In genomic region chr2:222318712-222319575, GRCh38 we compare ENCODE assay signal across 8 cellular contexts. TPM values are rescaled to one million over a fixed set of nuclear protein-coding genes. Genes with fewer than 3 reads are reported as not detected.
DNase-seq lines count a peak whose midpoint lies in the region; ATAC-seq and TF ChIP-seq lines count a peak whose summit lies in the region.

No MANE protein-coding gene starts in this region.

- H3K27ac ChIP-seq in 22Rv1: no peak overlapping the region

- ATAC-seq in HG02623 (IDR thresholded peaks at IDR 0.05; ENCODE audit: unreplicated experiment) (peak; percentile 39), Right ventricle myocardium inferior (peak; percentile 43)

- H3K9me3 Mint-ChIP-seq in progenitor cell of endocrine pancreas (ENCODE audit: low read depth): no peaks in the 10 kb centered on the region

- peaks cover 7% of the 10 kb centered on the region for H3K4me1 Mint-ChIP-seq in progenitor cell of endocrine pancreas (ENCODE audit: low read depth)

- H3K4me3 ChIP-seq in GM12875 (ENCODE audit: low read depth, low read length): peak overlapping the region; percentile 53

- H3K27me3 Mint-ChIP-seq in progenitor cell of endocrine pancreas: peaks cover 77% of the 10 kb centered on the region

- intact Hi-C loops in Right ventricle myocardium inferior (cut with DNase I): loop anchor here (1.0 to 10.0 kb wide), 3 partner anchors 242 to 295 kb away; no protein-coding TSS in a partner anchor

- peak; percentile 32; the same call in 1 of the 2 replicates for TF ChIP-seq CTCF in 22Rv1 (IDR thresholded peaks at IDR 0.05)
- peak; percentile 67 for TF ChIP-seq CTCF in GM12875 (IDR thresholded peaks at IDR 0.05; ENCODE audit: borderline replicate concordance, insufficient read depth, low read depth, low read length)
- peak; percentile 48 for TF ChIP-seq CTCF in progenitor cell of endocrine pancreas (IDR thresholded peaks at IDR 0.05; ENCODE audit: unreplicated experiment)

- H3K36me3 Mint-ChIP-seq in progenitor cell of endocrine pancreas (ENCODE audit: insufficient read depth): no peaks in the 10 kb centered on the region

- DNase-seq in NCI-H1092 (lab: John Stamatoyannopoulos, UW) (peak; percentile 33), Right ventricle myocardium inferior (ENCODE audit: missing footprints) (no peak), progenitor cell of endocrine pancreas (ENCODE audit: low spot score, unreplicated experiment) (no peak), glomerular visceral epithelial cell (ENCODE audit: extremely low spot score) (no peak)
- DNase-seq in activated CD4-positive, CD25-positive, alpha-beta regulatory T cell treated with anti-CD3 and anti-CD28 coated beads, Interleukin-2, amount 50 U/mL, for 72 hours: peak; percentile 34

- H3K27ac Mint-ChIP-seq in progenitor cell of endocrine pancreas: no peak overlapping the region

- peak overlapping the region; percentile 71 for H3K4me3 Mint-ChIP-seq in progenitor cell of endocrine pancreas (ENCODE audit: low read depth)

RNA-seq across cellular contexts. Expression of gene PAX3, which starts 20.1 kb away (rescaled TPM):
- total RNA-seq in Right ventricle myocardium inferior: not detected
- 0.16 TPM in 1 of 2 replicates, not detected in the other for total RNA-seq in progenitor cell of endocrine pancreas

Comparison
In these comparisons a context has a peak if more than half of its experiments do, and no peak if none do; other contexts are left out.
1. DNase-seq: peak in NCI-H1092 (single experiment) and activated CD4-positive, CD25-positive, alpha-beta regulatory T cell treated with anti-CD3 and anti-CD28 coated beads, Interleukin-2, amount 50 U/mL, for 72 hours (single experiment); none in Right ventricle myocardium inferior (single experiment), progenitor cell of endocrine pancreas (single experiment) and glomerular visceral epithelial cell (single experiment).
2. Peak in every context shown above with its lines, with median percentiles within 50 percentile points of each other: CTCF ChIP-seq.